ENCODE assay signal across 18 cellular contexts in genomic region chr18:8996771-8997432, GRCh38.
DNase-seq lines count a peak whose midpoint lies in the region; ATAC-seq and TF ChIP-seq lines count a peak whose summit lies in the region.
"Had no signal": no experiment of that assay in that cellular context is flagged by ENCODE, and none has a peak within 500 bp of the region (broad histone marks: within the 10 kb centered on the region; RNA-seq: fewer than 3 reads in every experiment).

No MANE protein-coding gene starts in this region.

- WGBS in suprapubic skin, result 74% methylated on average over 3 of the region's 3 CpGs

- H3K4me2 ChIP-seq in fibroblast of lung (ENCODE audit: extremely low read depth, insufficient read depth, low read length), result no peak overlapping the region

- no peak for TF ChIP-seq CTCF in fibroblast of lung (conservative IDR thresholded peaks at IDR 0.05 in 1 of 2, IDR thresholded peaks at IDR 0.05 in 1 of 2; ENCODE audit: low read depth in 1 of 2, low read length in 2 of 2)
- no peak for TF ChIP-seq CTCF in suprapubic skin (IDR thresholded peaks at IDR 0.05)

- no peak for TF ChIP-seq EP300 in suprapubic skin (IDR thresholded peaks at IDR 0.05)

- no peaks in the 10 kb centered on the region for H3K9me3 Mint-ChIP-seq in activated T-cell treated with anti-CD3 and anti-CD28 coated beads, Interleukin-2, amount 50 U/mL, for 4 hours
- H3K9me3 Mint-ChIP-seq: activated naive CD8-positive, alpha-beta T cell treated with anti-CD3 and anti-CD28 coated beads for 36 hours; central memory CD8-positive, alpha-beta T cell had no signal

- no peak for ATAC-seq in activated T-cell treated with anti-CD3 and anti-CD28 coated beads, Interleukin-2, amount 50 U/mL, for 4 hours
- no peak for ATAC-seq in GM21390 (IDR thresholded peaks at IDR 0.05; ENCODE audit: unreplicated experiment)
- ATAC-seq: heart left ventricle; stimulated activated naive B cell treated with anti-CD40 and anti-IgM and Interleukin-4, amounts not matched to agents 10 μg/mL and 1 μg/mL and 100 μg/mL, for 72 hours had no signal

- no peaks in the 10 kb centered on the region for H3K4me1 Mint-ChIP-seq in activated T-cell treated with anti-CD3 and anti-CD28 coated beads, Interleukin-2, amount 50 U/mL, for 4 hours (ENCODE audit: low read depth)
- H3K4me1 Mint-ChIP-seq: activated naive CD8-positive, alpha-beta T cell treated with anti-CD3 and anti-CD28 coated beads for 36 hours; central memory CD8-positive, alpha-beta T cell; stimulated activated naive B cell treated with anti-CD40 and anti-IgM and Interleukin-4, amounts not matched to agents 10 μg/mL and 1 μg/mL and 100 μg/mL, for 72 hours had no signal

- H2AFZ ChIP-seq in fibroblast of lung (ENCODE audit: low read length), result no peak overlapping the region

- no peaks in the 10 kb centered on the region for H3K36me3 Mint-ChIP-seq in activated T-cell treated with anti-CD3 and anti-CD28 coated beads, Interleukin-2, amount 50 U/mL, for 4 hours (ENCODE audit: insufficient read depth)
- H3K36me3 Mint-ChIP-seq: activated naive CD8-positive, alpha-beta T cell treated with anti-CD3 and anti-CD28 coated beads for 36 hours; stimulated activated naive B cell treated with anti-CD40 and anti-IgM and Interleukin-4, amounts not matched to agents 10 μg/mL and 1 μg/mL and 100 μg/mL, for 72 hours had no signal

- H3K4me3 Mint-ChIP-seq in activated T-cell treated with anti-CD3 and anti-CD28 coated beads, Interleukin-2, amount 50 U/mL, for 4 hours, result no peak overlapping the region
- H3K4me3 Mint-ChIP-seq: activated naive CD8-positive, alpha-beta T cell treated with anti-CD3 and anti-CD28 coated beads for 36 hours; CD14-positive monocyte; central memory CD8-positive, alpha-beta T cell; stimulated activated naive B cell treated with anti-CD40 and anti-IgM and Interleukin-4, amounts not matched to agents 10 μg/mL and 1 μg/mL and 100 μg/mL, for 72 hours had no signal

- H3K9ac ChIP-seq in fibroblast of lung (ENCODE audit: insufficient read depth, low read length), result no peak overlapping the region

- peaks cover 19% of the 10 kb centered on the region for H3K27me3 Mint-ChIP-seq in activated T-cell treated with anti-CD3 and anti-CD28 coated beads, Interleukin-2, amount 50 U/mL, for 4 hours (ENCODE audit: low read depth)

- H4K20me1 ChIP-seq in fibroblast of lung (ENCODE audit: control insufficient read depth, extremely low read depth, insufficient read depth, low read length), result no peaks in the 10 kb centered on the region

- H3K79me2 ChIP-seq in fibroblast of lung (ENCODE audit: control insufficient read depth, insufficient read depth, low read length), result no peaks in the 10 kb centered on the region

- H3K4me3 ChIP-seq in fibroblast of lung (replicated peaks in 1 of 4; ENCODE audit: control extremely low read depth in 1 of 4, insufficient read depth in 1 of 4, low read depth in 3 of 4, low read length in 4 of 4) (no peak overlapping the region), suprapubic skin (no peak overlapping the region)
- H3K4me3 ChIP-seq: heart left ventricle had no signal

- no peaks in the 10 kb centered on the region for H3K36me3 ChIP-seq in fibroblast of lung (ENCODE audit: control insufficient read depth, insufficient read depth, low read length)
- no peaks in the 10 kb centered on the region for H3K36me3 ChIP-seq in suprapubic skin
- H3K36me3 ChIP-seq: heart left ventricle had no signal

- H3K27ac ChIP-seq in fibroblast of lung (ENCODE audit: insufficient read depth, low read length) (peak overlapping the region; percentile 16), suprapubic skin (peak overlapping the region; percentile 40)
- H3K27ac ChIP-seq: heart left ventricle had no signal

- no peak for TF ChIP-seq POLR2A in suprapubic skin (IDR thresholded peaks at IDR 0.05)

- DNase-seq in Kasumi-1 (lab: John Stamatoyannopoulos, UW) (peak; percentile 56 to 67), SKM-1 treated with dmso at 0.1 percent for 144 hours (lab: John Stamatoyannopoulos, UW; ENCODE audit: unreplicated experiment) (peak; percentile 66), fibroblast of lung (ENCODE audit: low read depth in 2 of 2) (no peak), suprapubic skin (ENCODE audit: low spot score in 2 of 2) (no peak), COR-L47 (lab: John Stamatoyannopoulos, UW) (no peak)
- DNase-seq in stimulated activated CD4-positive, alpha-beta T cell treated with anti-CD3 and anti-CD28 coated beads, Interleukin-12 subunit alpha, Interleukin-12 subunit beta, amount 100 ng/mL, for 4 hours, result no peak
- DNase-seq in activated T-cell treated with anti-CD3 and anti-CD28 coated beads, Interleukin-2, amount 50 U/mL, for 4 hours, result no peak
- DNase-seq: activated CD4-positive, alpha-beta T cell treated with anti-CD3 and anti-CD28 coated beads for 4 hours; activated naive CD8-positive, alpha-beta T cell treated with anti-CD3 and anti-CD28 coated beads for 36 hours; activated T-cell treated with anti-CD3 and anti-CD28 coated beads, Interleukin-2, amount 50 U/mL, for 1 hour; heart left ventricle; kidney; occipital lobe; Right ventricle myocardium superior; stimulated activated naive B cell treated with anti-CD40 and anti-IgM and Interleukin-4, amounts not matched to agents 10 μg/mL and 1 μg/mL and 100 μg/mL, for 72 hours had no signal

- H3K27me3 ChIP-seq in fibroblast of lung (ENCODE audit: control insufficient read depth, insufficient read depth, low read length), result no peaks in the 10 kb centered on the region
- no peaks in the 10 kb centered on the region for H3K27me3 ChIP-seq in suprapubic skin
- H3K27me3 ChIP-seq: heart left ventricle had no signal

- H3K9me3 ChIP-seq in fibroblast of lung (ENCODE audit: control insufficient read depth, insufficient read depth, low read depth, low read length) (no peaks in the 10 kb centered on the region), suprapubic skin (no peaks in the 10 kb centered on the region)

- H3K4me1 ChIP-seq in fibroblast of lung (ENCODE audit: control insufficient read depth, extremely low read depth, insufficient read depth, low read length), result no peaks in the 10 kb centered on the region
- H3K4me1 ChIP-seq in suprapubic skin, result peaks cover 8% of the 10 kb centered on the region

Comparison
In these comparisons a context has a peak if more than half of its experiments do, and no peak if none do; other contexts are left out.
1. DNase-seq: peak in Kasumi-1 (2 of 2) and SKM-1 treated with dmso at 0.1 percent for 144 hours (single experiment); none in fibroblast of lung (0 of 2), suprapubic skin (0 of 2), COR-L47 (single experiment), stimulated activated CD4-positive, alpha-beta T cell treated with anti-CD3 and anti-CD28 coated beads, Interleukin-12 subunit alpha, Interleukin-12 subunit beta, amount 100 ng/mL, for 4 hours (single experiment) and activated T-cell treated with anti-CD3 and anti-CD28 coated beads, Interleukin-2, amount 50 U/mL, for 4 hours (single experiment).